14 cellular contexts compared by ENCODE assay signal in the genomic region with DNA sequence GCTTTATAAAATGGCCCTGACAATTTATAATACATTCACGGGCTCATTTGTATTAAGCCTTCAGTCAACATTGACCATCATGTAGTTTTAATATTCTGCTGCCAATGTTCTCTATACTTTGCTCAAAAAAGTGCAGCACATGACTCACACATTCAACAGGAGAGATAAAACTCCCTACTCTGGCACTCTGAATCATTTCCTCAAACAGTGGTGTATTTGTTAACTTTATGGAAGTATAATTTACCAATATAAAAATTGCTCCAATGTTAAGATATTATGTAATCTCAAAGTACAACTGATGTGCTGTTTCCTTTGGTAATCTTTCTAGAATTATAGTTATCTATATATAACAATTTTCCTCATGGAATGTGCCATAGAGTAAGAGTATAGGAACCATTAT. TPM values are rescaled to one million over a fixed set of nuclear protein-coding genes. Genes with fewer than 3 reads are reported as not detected.
DNase-seq lines count a peak whose midpoint lies in the region; ATAC-seq and TF ChIP-seq lines count a peak whose summit lies in the region.
"Had no signal": no experiment of that assay in that cellular context is flagged by ENCODE, and none has a peak within 500 bp of the region (broad histone marks: within the 10 kb centered on the region; RNA-seq: fewer than 3 reads in every experiment).

No MANE protein-coding gene starts in this region.

- BruUV-seq in Calu3 (replicated peaks; lab: Mats Ljungman, UMichigan) = no TSS peak

- POLR2A ChIA-PET in naive thymus-derived CD4-positive, alpha-beta T cell (lab: Charles Lee) = interaction anchor here (0.8 to 1.1 kb wide), 3 partner anchors 19 to 36 kb away, joined by 3 read pairs; no protein-coding TSS in a partner anchor

- peaks cover 13% of the 10 kb centered on the region for H3K36me3 Mint-ChIP-seq in Calu3 (ENCODE audit: insufficient read depth, unreplicated experiment)
- H3K36me3 Mint-ChIP-seq in naive thymus-derived CD4-positive, alpha-beta T cell = peaks cover 5 to 40% (median 18%) of the 10 kb centered on the region in 5 donors

- no peaks in the 10 kb centered on the region for H3K27me3 Mint-ChIP-seq in Calu3 (ENCODE audit: unreplicated experiment)
- H3K27me3 Mint-ChIP-seq in naive thymus-derived CD4-positive, alpha-beta T cell = no peaks in the 10 kb centered on the region
- H3K27me3 Mint-ChIP-seq: stimulated activated naive CD8-positive, alpha-beta T cell treated with anti-CD3 and anti-CD28 coated beads, Interleukin-15, Interleukin-2, amounts not matched to agents 100 ng/mL and 50 ng/mL, for 24 hours had no signal

- no peaks in the 10 kb centered on the region for H3K9me3 Mint-ChIP-seq in Calu3 (ENCODE audit: low read depth, unreplicated experiment)
- no peaks in the 10 kb centered on the region for H3K9me3 Mint-ChIP-seq in naive thymus-derived CD4-positive, alpha-beta T cell
- H3K9me3 Mint-ChIP-seq: activated naive CD4-positive, alpha-beta T cell treated with anti-CD3 and anti-CD28 coated beads for 36 hours; stimulated activated naive CD8-positive, alpha-beta T cell treated with anti-CD3 and anti-CD28 coated beads, Interleukin-15, Interleukin-2, amounts not matched to agents 100 ng/mL and 50 ng/mL, for 24 hours had no signal

- no peaks in the 10 kb centered on the region for H3K27me3 ChIP-seq in naive thymus-derived CD4-positive, alpha-beta T cell (ENCODE audit: control insufficient read depth in 2 of 2, insufficient read depth in 2 of 2, low read length in 2 of 2)

- peaks cover 0 to 3% (median 0%) of the 10 kb centered on the region in 3 experiments for H3K36me3 ChIP-seq in naive thymus-derived CD4-positive, alpha-beta T cell (ENCODE audit: control insufficient read depth in 2 of 3, insufficient read depth in 3 of 3, low read length in 3 of 3)

- H3K9me3 ChIP-seq in naive thymus-derived CD4-positive, alpha-beta T cell (ENCODE audit: control insufficient read depth in 2 of 3, low read length in 3 of 3) = no peaks in the 10 kb centered on the region
- H3K9me3 ChIP-seq: psoas muscle had no signal

- intact Hi-C loops in Calu3 (cut with micrococcal nuclease; ENCODE audit: unreplicated experiment) = loop anchor here (10.0 kb wide), 1 partner anchor 58 kb away; no protein-coding TSS in a partner anchor
- intact Hi-C loops in naive thymus-derived CD4-positive, alpha-beta T cell (cut with micrococcal nuclease) = loop anchor here in 1 of 2 donors (1.0 kb wide), 1 partner anchor 10 kb away; no protein-coding TSS in a partner anchor

- H3K4me1 ChIP-seq in naive thymus-derived CD4-positive, alpha-beta T cell (ENCODE audit: control insufficient read depth in 2 of 2, insufficient read depth in 2 of 2, low read length in 2 of 2) = peaks cover 3 to 29% of the 10 kb centered on the region in 2 donors

- ATAC-seq in naive thymus-derived CD4-positive, alpha-beta T cell = peak; percentile 52
- no peak for ATAC-seq in GM21423 (IDR thresholded peaks at IDR 0.05; ENCODE audit: unreplicated experiment)
- ATAC-seq: psoas muscle had no signal

- DNase-seq in Calu3 (no peak), MV-4-11 (lab: John Stamatoyannopoulos, UW) (peak; percentile 52), choroid plexus epithelial cell (ENCODE audit: low read depth) (peak; percentile 83), erythroblast (lab: John Stamatoyannopoulos, UW) (no peak), SW480 (ENCODE audit: low spot score) (no peak), 8988T (no peak)
- no peak for DNase-seq in naive thymus-derived CD4-positive, alpha-beta T cell
- DNase-seq: activated naive CD4-positive, alpha-beta T cell treated with anti-CD3 and anti-CD28 coated beads for 36 hours; DND-41; NCI-H1105 treated with DMSO at 0.1 percent for 48 hours; psoas muscle; SHP77 treated with DMSO at 0.1 percent for 48 hours had no signal

- TF ChIP-seq CTCF in Calu3 (IDR thresholded peaks at IDR 0.05; ENCODE audit: unreplicated experiment) = no peak
- no peak for TF ChIP-seq CTCF in choroid plexus epithelial cell (conservative IDR thresholded peaks at IDR 0.05; ENCODE audit: low read depth, low read length)

- peak overlapping the region; percentile 17 for H3K27ac Mint-ChIP-seq in Calu3 (ENCODE audit: unreplicated experiment)
- H3K27ac Mint-ChIP-seq in naive thymus-derived CD4-positive, alpha-beta T cell = peak overlapping the region in 2 of 9 donors; percentile 80 to 82

- TF ChIP-seq POLR2A in erythroblast (IDR thresholded peaks at IDR 0.05; ENCODE audit: low read length) = no peak

- H3K4me3 ChIP-seq in choroid plexus epithelial cell (ENCODE audit: low read depth, low read length) = no peak overlapping the region
- no peak overlapping the region for H3K4me3 ChIP-seq in naive thymus-derived CD4-positive, alpha-beta T cell (ENCODE audit: low read length)
- H3K4me3 ChIP-seq: psoas muscle had no signal

- no peak overlapping the region for H3K4me3 Mint-ChIP-seq in Calu3 (ENCODE audit: low read depth, unreplicated experiment)
- no peak overlapping the region for H3K4me3 Mint-ChIP-seq in naive thymus-derived CD4-positive, alpha-beta T cell
- H3K4me3 Mint-ChIP-seq: activated naive CD4-positive, alpha-beta T cell treated with anti-CD3 and anti-CD28 coated beads for 36 hours; stimulated activated naive CD8-positive, alpha-beta T cell treated with anti-CD3 and anti-CD28 coated beads, Interleukin-15, Interleukin-2, amounts not matched to agents 100 ng/mL and 50 ng/mL, for 24 hours had no signal

- no peak overlapping the region for H3K27ac ChIP-seq in naive thymus-derived CD4-positive, alpha-beta T cell (ENCODE audit: low read depth, low read length)
- H3K27ac ChIP-seq: psoas muscle had no signal

- CTCF ChIA-PET in Calu3 (lab: Charles Lee) = no interaction called here
- CTCF ChIA-PET in naive thymus-derived CD4-positive, alpha-beta T cell (lab: Charles Lee) = no interaction called here

- H3K4me1 Mint-ChIP-seq in Calu3 (ENCODE audit: low read depth, unreplicated experiment) = peaks cover 56% of the 10 kb centered on the region
- H3K4me1 Mint-ChIP-seq in naive thymus-derived CD4-positive, alpha-beta T cell = peaks cover 38 to 97% (median 87%) of the 10 kb centered on the region in 7 donors

RNA-seq across cellular contexts. Expression of gene MAML2, which starts 39.9 kb away (rescaled TPM):
- 16.7 and 22.7 TPM in 2 replicates for total RNA-seq in Calu3 (2022)
- total RNA-seq in naive thymus-derived CD4-positive, alpha-beta T cell = 10 to 100 TPM; 15.6 to 81.3 (median 68.2) TPM
- 10 to 100 TPM; 12.6 to 38.6 TPM for polyA plus RNA-seq in naive thymus-derived CD4-positive, alpha-beta T cell

Comparison
In these comparisons a context has a peak if more than half of its experiments do, and no peak if none do; other contexts are left out.
1. DNase-seq: peak in MV-4-11 (single experiment) and choroid plexus epithelial cell (single experiment); none in Calu3 (single experiment), naive thymus-derived CD4-positive, alpha-beta T cell (0 of 9), erythroblast (0 of 2), SW480 (single experiment) and 8988T (single experiment).